Comparison of ENCODE assay signal across 1 cellular context in genomic region chr12:72829838-72830237, GRCh38.
TF ChIP-seq lines count a peak whose summit lies in the region.

No MANE protein-coding gene starts in this region.

TF ChIP-seq in GM23338, 12 proteins besides CTCF, POLR2A, EP300 and RAD21 (continued from another document):
- no peak for TF ChIP-seq ZNF462 (CRISPR knock-in tag; IDR thresholded peaks at IDR 0.05)
- no peak for TF ChIP-seq CREB1 (CRISPR knock-in tag; IDR thresholded peaks at IDR 0.05; ENCODE audit: low read depth)
- no peak for TF ChIP-seq ZNF114 (CRISPR knock-in tag; IDR thresholded peaks at IDR 0.05)
